ENCODE assay signal across 8 cellular contexts in genomic region chr2:136116111-136116812, GRCh38.
A peak's percentile ranks its signal among the peaks of the same experiment; 100 is the strongest.
DNase-seq lines count a peak whose midpoint lies in the region; ATAC-seq lines count a peak whose summit lies in the region.

No MANE protein-coding gene starts in this region.

- peak overlapping the region; percentile 58 for H3K4me3 ChIP-seq in iPS-18c (ENCODE audit: insufficient read depth, low read depth, low read length)

- H3K36me3 Mint-ChIP-seq in activated naive CD4-positive, alpha-beta T cell treated with anti-CD3 and anti-CD28 coated beads, Interleukin-2, amount 50 U/mL, for 24 hours = peaks cover 20% of the 10 kb centered on the region

- H3K27ac Mint-ChIP-seq in activated naive CD4-positive, alpha-beta T cell treated with anti-CD3 and anti-CD28 coated beads, Interleukin-2, amount 50 U/mL, for 24 hours = no peak overlapping the region

- DNase-seq in GF-D8 (lab: John Stamatoyannopoulos, UW) (peak; percentile 53), OCI-M1 (lab: John Stamatoyannopoulos, UW) (peak; percentile 63), NCI-H510A treated with DMSO at 0.1 percent for 48 hours (lab: John Stamatoyannopoulos, UW) (no peak), amygdala (lab: John Stamatoyannopoulos, UW) (no peak)
- DNase-seq in stimulated activated CD4-positive, alpha-beta T cell treated with anti-CD3 and anti-CD28 coated beads, Interleukin-4, amount 100 ng/mL, for 1 hour = peak; percentile 50

- H3K4me1 Mint-ChIP-seq in activated naive CD4-positive, alpha-beta T cell treated with anti-CD3 and anti-CD28 coated beads, Interleukin-2, amount 50 U/mL, for 24 hours = peaks cover 73% of the 10 kb centered on the region

- H3K9me3 ChIP-seq in iPS-18c (ENCODE audit: control insufficient read depth, insufficient read depth, low read length) = no peaks in the 10 kb centered on the region

- no peaks in the 10 kb centered on the region for H3K27me3 Mint-ChIP-seq in activated naive CD4-positive, alpha-beta T cell treated with anti-CD3 and anti-CD28 coated beads, Interleukin-2, amount 50 U/mL, for 24 hours

- peak overlapping the region; percentile 93 for H3K4me3 Mint-ChIP-seq in activated naive CD4-positive, alpha-beta T cell treated with anti-CD3 and anti-CD28 coated beads, Interleukin-2, amount 50 U/mL, for 24 hours

- no peaks in the 10 kb centered on the region for H3K9me3 Mint-ChIP-seq in activated naive CD4-positive, alpha-beta T cell treated with anti-CD3 and anti-CD28 coated beads, Interleukin-2, amount 50 U/mL, for 24 hours

- ATAC-seq in HG02798 (IDR thresholded peaks at IDR 0.05; ENCODE audit: poor library complexity, unreplicated experiment) = peak; percentile 14

Comparison
In these comparisons a context has a peak if more than half of its experiments do, and no peak if none do; other contexts are left out.
1. DNase-seq: peak in GF-D8 (single experiment), OCI-M1 (single experiment) and stimulated activated CD4-positive, alpha-beta T cell treated with anti-CD3 and anti-CD28 coated beads, Interleukin-4, amount 100 ng/mL, for 1 hour (single experiment); none in NCI-H510A treated with DMSO at 0.1 percent for 48 hours (single experiment) and amygdala (0 of 56).